In genomic region chr1:65208577-65208976, GRCh38 we compare ENCODE assay signal across 17 cellular contexts.
DNase-seq lines count a peak whose midpoint lies in the region; ATAC-seq, FAIRE-seq and TF ChIP-seq lines count a peak whose summit lies in the region.
"Had no signal": no experiment of that assay in that cellular context is flagged by ENCODE, and none has a peak within 500 bp of the region (broad histone marks: within the 10 kb centered on the region; RNA-seq: fewer than 3 reads in every experiment).

No MANE protein-coding gene starts in this region.

- H2AK5ac ChIP-seq in H1 (ENCODE audit: low read depth, low read length) = no peak overlapping the region

- no peak overlapping the region for H4K5ac ChIP-seq in H1 (ENCODE audit: insufficient read length, low read depth, low read length)

- no peak overlapping the region for H3K14ac ChIP-seq in H1 (ENCODE audit: insufficient read length)

- no peaks in the 10 kb centered on the region for H3K27me3 ChIP-seq in H1 (replicated peaks in 1 of 4; ENCODE audit: control insufficient read depth in 3 of 4, extremely low read depth in 1 of 4, insufficient read depth in 3 of 4, low read length in 3 of 4)
- H3K27me3 ChIP-seq: breast epithelium, pancreas, SJSA1, stomach had no signal

- DNase-seq in G401 (ENCODE audit: low spot score) (peak; percentile 66), MV-4-11 (lab: John Stamatoyannopoulos, UW) (peak; percentile 87), H1 (ENCODE audit: low read depth in 1 of 2, low spot score in 2 of 2) (peak in 1 of 2 experiments; percentile 45), midbrain (lab: John Stamatoyannopoulos, UW) (peak; percentile 44), posterior vena cava (ENCODE audit: low spot score) (no peak), SKM-1 treated with dmso at 0.1 percent for 144 hours (lab: John Stamatoyannopoulos, UW; ENCODE audit: unreplicated experiment) (no peak)
- DNase-seq: activated gamma-delta T cell, NCI-H1436, stomach, T-helper 17 cell had no signal

- no peak overlapping the region for H3K27ac ChIP-seq in H1 (ENCODE audit: low read depth, low read length)
- H3K27ac ChIP-seq: breast epithelium, pancreas, SJSA1, stomach, VCaP had no signal

- peaks cover 3 to 33% of the 10 kb centered on the region in 2 experiments; a peak in 3 of 4 replicates for H3K79me2 ChIP-seq in H1 (ENCODE audit: control insufficient read depth in 1 of 2, insufficient read depth in 2 of 2, low read length in 2 of 2)

- no peak overlapping the region for H3K4ac ChIP-seq in H1 (replicated peaks; ENCODE audit: insufficient read length, low read depth, low read length)

- no peak for TF ChIP-seq EP300 in H1 (IDR thresholded peaks at IDR 0.05; ENCODE audit: borderline replicate concordance in 1 of 2, low read depth in 2 of 2, low read length in 2 of 2)

- no peak for FAIRE-seq in H1 (lab: Jason Lieb, UNC)
- FAIRE-seq: small intestine had no signal

- CTCF ChIA-PET in H1 (lab: Charles Lee; ENCODE audit: partially characterized antibody) = interaction anchor here (0.6 to 5.9 kb wide), 25 partner anchors 9 to 479 kb away, joined by 3 to 52 read pairs (median 7); partner anchors contain the start of gene AK4

- H2BK20ac ChIP-seq in H1 (ENCODE audit: low read length) = no peak overlapping the region

- no peak overlapping the region for H2BK12ac ChIP-seq in H1 (ENCODE audit: low read depth, low read length)

- no peak overlapping the region for H2BK120ac ChIP-seq in H1 (replicated peaks; ENCODE audit: low read depth, low read length)

- peaks cover 0 to 5% of the 10 kb centered on the region in 2 experiments for H4K20me1 ChIP-seq in H1 (replicated peaks in 1 of 2; ENCODE audit: control insufficient read depth in 1 of 2, insufficient read depth in 2 of 2, low read length in 2 of 2)

- no peak overlapping the region for H3K56ac ChIP-seq in H1 (replicated peaks; ENCODE audit: insufficient read length, low read depth, low read length)

- peak in 2 of 3 experiments; percentile 5 to 12; a peak in 2 of 4 replicates for TF ChIP-seq CTCF in H1 (IDR thresholded peaks at IDR 0.05; ENCODE audit: control extremely low read depth in 1 of 3, insufficient read depth in 1 of 3, low read depth in 1 of 3, low read length in 3 of 3)

- intact Hi-C loops in posterior vena cava (cut with DNase I) = loop anchor here in 1 of 2 donors (10.0 kb wide), 1 partner anchor 144 kb away; no protein-coding TSS in a partner anchor

- H2AFZ ChIP-seq in H1 (ENCODE audit: low read length) = no peak overlapping the region

- H3K4me3 ChIP-seq in H1 (ENCODE audit: extremely low read depth in 1 of 4, insufficient read depth in 2 of 4, low read depth in 3 of 4, low read length in 4 of 4) = no peak overlapping the region
- H3K4me3 ChIP-seq: breast epithelium, pancreas, SJSA1, stomach had no signal

- POLR2A ChIA-PET in H1 (lab: Charles Lee; ENCODE audit: partially characterized antibody) = interaction anchor here (0.6 to 4.0 kb wide), 2 partner anchors 47 to 59 kb away, joined by 3 to 12 read pairs; no protein-coding TSS in a partner anchor

- WGBS in H1 (ENCODE audit: extremely low coverage in 1 of 2, insufficient coverage in 1 of 2, insufficient read length in 1 of 2, insufficient replicate concordance in 2 of 2, low coverage in 1 of 2, low lambda C conversion rate in 2 of 2, missing lambda C conversion rate in 1 of 2), 2 experiments = 84% methylated on average over 6 of the region's 6 CpGs; no CpG with 5 or more reads in 1 of the 2 experiments

- H3K18ac ChIP-seq in H1 (ENCODE audit: extremely low read depth, low read length) = no peak overlapping the region

- no peak overlapping the region for H3K23ac ChIP-seq in H1 (ENCODE audit: insufficient read length)

- no peak overlapping the region for H4K8ac ChIP-seq in H1 (ENCODE audit: extremely low read depth, insufficient read depth, low read length)

- H3K4me1 ChIP-seq in H1 (replicated peaks in 1 of 4; ENCODE audit: control insufficient read depth in 3 of 4, insufficient read depth in 4 of 4, low read length in 3 of 4) = peaks cover 0 to 3% (median 0%) of the 10 kb centered on the region in 4 experiments; a peak in 2 of 7 replicates
- H3K4me1 ChIP-seq: pancreas, SJSA1 had no signal

- H3K23me2 ChIP-seq in H1 (ENCODE audit: low read depth, low read length) = no peaks in the 10 kb centered on the region; the same call in 1 of the 2 replicates

- no peak overlapping the region for H3K9ac ChIP-seq in H1 (replicated peaks in 1 of 4; ENCODE audit: extremely low read depth in 1 of 4, low read depth in 3 of 4, low read length in 3 of 4)

- H4K91ac ChIP-seq in H1 (replicated peaks; ENCODE audit: insufficient read length, low read length) = no peak overlapping the region

- no peaks in the 10 kb centered on the region for H3K79me1 ChIP-seq in H1 (ENCODE audit: low read depth, low read length)

- no peak for TF ChIP-seq POLR2A in H1 (IDR thresholded peaks at IDR 0.05; ENCODE audit: control extremely low read depth in 1 of 2, low read depth in 2 of 2, low read length in 2 of 2)

- H2BK5ac ChIP-seq in H1 (ENCODE audit: low read depth, low read length) = no peak overlapping the region

- H3K36me3 ChIP-seq in H1 (ENCODE audit: control insufficient read depth in 2 of 4, insufficient read depth in 4 of 4, low read length in 3 of 4) = no peaks in the 10 kb centered on the region
- H3K36me3 ChIP-seq: breast epithelium, pancreas, SJSA1, stomach had no signal

- no peaks in the 10 kb centered on the region for H3K9me3 ChIP-seq in H1 (ENCODE audit: insufficient read depth in 2 of 2, low read depth in 1 of 2, low read length in 1 of 2)
- H3K9me3 ChIP-seq: breast epithelium, pancreas, SJSA1, stomach had no signal

- no peak for ATAC-seq in GM18907 (IDR thresholded peaks at IDR 0.05; ENCODE audit: unreplicated experiment)
- ATAC-seq: naive thymus-derived CD8-positive, alpha-beta T cell; T-helper 17 cell had no signal

- H2BK15ac ChIP-seq in H1 (ENCODE audit: low read length) = no peak overlapping the region

- in situ Hi-C loops in G401 (cut with HindIII; ENCODE audit: low sequenced_read_pairs) = no loop called here

- TF ChIP-seq RAD21 in H1 (IDR thresholded peaks at IDR 0.05 in 1 of 2, conservative IDR thresholded peaks at IDR 0.05 in 1 of 2; ENCODE audit: low read depth in 2 of 2, low read length in 2 of 2) = no peak; a peak in 1 of 4 replicates

- no peak overlapping the region for H3K4me2 ChIP-seq in H1 (ENCODE audit: insufficient read depth in 1 of 2, low read depth in 2 of 2, low read length in 2 of 2)

TF ChIP-seq in H1, 55 proteins besides CTCF, POLR2A, EP300 and RAD21 (continues in another document):
- TF ChIP-seq RBBP5 (IDR thresholded peaks at IDR 0.05; ENCODE audit: borderline replicate concordance, low read depth, low read length) = no peak

Comparison
In these comparisons a context has a peak if more than half of its experiments do, and no peak if none do; other contexts are left out.
1. DNase-seq: peak in G401 (single experiment), MV-4-11 (single experiment) and midbrain (single experiment); none in posterior vena cava (single experiment) and SKM-1 treated with dmso at 0.1 percent for 144 hours (single experiment).